Comparison of ENCODE assay signal across 33 cellular contexts in genomic region chr4:177159600-177159999, GRCh38.
"Had no signal": no experiment of that assay in that cellular context is flagged by ENCODE, and none has a peak within 500 bp of the region (broad histone marks: within the 10 kb centered on the region; RNA-seq: fewer than 3 reads in every experiment).

No MANE protein-coding gene starts in this region.

- H3K27me3 Mint-ChIP-seq: activated CD4-positive, alpha-beta memory T cell treated with anti-CD3 and anti-CD28 coated beads, Interleukin-2, amount 10 ng/mL, durations not matched to agents 7 days and 5 days; activated CD8-positive, alpha-beta memory T cell treated with anti-CD3 and anti-CD28 coated beads, Interleukin-2, amount 10 ng/mL, durations not matched to agents 7 days and 5 days; activated naive CD4-positive, alpha-beta T cell treated with anti-CD3 and anti-CD28 coated beads, Interleukin-2, amount 10 ng/mL, durations not matched to agents 7 days and 5 days; activated naive CD8-positive, alpha-beta T cell treated with anti-CD3 and anti-CD28 coated beads, Interleukin-2, amount 50 U/mL, for 24 hours; T-cell; T-helper 17 cell had no signal

- H3K4me3 ChIP-seq: MG63, Peyer's patch, SJSA1 had no signal

- H3K27ac ChIP-seq: Peyer's patch, SJSA1, VCaP had no signal

- ATAC-seq: activated CD8-positive, alpha-beta memory T cell treated with anti-CD3 and anti-CD28 coated beads, Interleukin-2, amount 10 ng/mL, durations not matched to agents 7 days and 5 days; activated naive CD8-positive, alpha-beta T cell treated with anti-CD3 and anti-CD28 coated beads, Interleukin-2, amount 50 U/mL, for 24 hours; PC-3; SK-N-SH treated with all-trans-retinoic acid at 6 μM for 48 hours; T-cell; T-helper 17 cell had no signal

- DNase-seq: activated CD4-positive, alpha-beta memory T cell treated with anti-CD3 and anti-CD28 coated beads, Interleukin-2, amount 10 ng/mL, durations not matched to agents 7 days and 5 days; activated CD4-positive, alpha-beta T cell treated with anti-CD3 and anti-CD28 coated beads for 1 hour; activated CD4-positive, alpha-beta T cell treated with anti-CD3 and anti-CD28 coated beads for 48 hours; activated CD4-positive, CD25-positive, alpha-beta regulatory T cell; activated CD8-positive, alpha-beta memory T cell treated with anti-CD3 and anti-CD28 coated beads for 24 hours; activated CD8-positive, alpha-beta memory T cell treated with anti-CD3 and anti-CD28 coated beads, Interleukin-2, amount 10 ng/mL, durations not matched to agents 7 days and 5 days; activated CD8-positive, alpha-beta memory T cell treated with anti-CD3 and anti-CD28 coated beads, Interleukin-2, amount 50 U/mL, for 48 hours; activated effector memory CD4-positive, alpha-beta T cell treated with Interleukin-2 at 50 U/mL for 16 hours; activated naive CD4-positive, alpha-beta T cell treated with anti-CD3 and anti-CD28 coated beads, Interleukin-2, amount 10 ng/mL, durations not matched to agents 7 days and 5 days; activated naive CD8-positive, alpha-beta T cell treated with anti-CD3 and anti-CD28 coated beads, Interleukin-2, amount 50 U/mL, for 24 hours; activated T-cell treated with anti-CD3 and anti-CD28 coated beads, Interleukin-2, amount 50 U/mL, for 48 hours; anterior cingulate cortex; caudate nucleus; Kasumi-1; MG63; NCI-H1048; NCI-H1105 treated with DMSO at 0.1 percent for 48 hours; NCI-H1436; NCI-H1694; NCI-H1930; NCI-H345; NCI-H524 treated with DMSO at 0.1 percent for 48 hours; PC-3; Peyer's patch; RPMI8226; SHP77 treated with DMSO at 0.1 percent for 48 hours; T-helper 17 cell had no signal

- H3K36me3 ChIP-seq: MG63, Peyer's patch, SJSA1 had no signal

- H3K4me3 Mint-ChIP-seq: activated CD4-positive, alpha-beta memory T cell treated with anti-CD3 and anti-CD28 coated beads, Interleukin-2, amount 10 ng/mL, durations not matched to agents 7 days and 5 days; activated CD8-positive, alpha-beta memory T cell treated with anti-CD3 and anti-CD28 coated beads, Interleukin-2, amount 10 ng/mL, durations not matched to agents 7 days and 5 days; activated naive CD4-positive, alpha-beta T cell treated with anti-CD3 and anti-CD28 coated beads, Interleukin-2, amount 10 ng/mL, durations not matched to agents 7 days and 5 days; activated naive CD8-positive, alpha-beta T cell; activated naive CD8-positive, alpha-beta T cell treated with anti-CD3 and anti-CD28 coated beads, Interleukin-2, amount 50 U/mL, for 24 hours; brain; T-cell; T-helper 17 cell had no signal

- H3K27ac Mint-ChIP-seq: activated CD4-positive, alpha-beta memory T cell treated with anti-CD3 and anti-CD28 coated beads, Interleukin-2, amount 10 ng/mL, durations not matched to agents 7 days and 5 days; activated CD8-positive, alpha-beta memory T cell treated with anti-CD3 and anti-CD28 coated beads, Interleukin-2, amount 10 ng/mL, durations not matched to agents 7 days and 5 days; activated naive CD4-positive, alpha-beta T cell treated with anti-CD3 and anti-CD28 coated beads, Interleukin-2, amount 10 ng/mL, durations not matched to agents 7 days and 5 days; activated naive CD8-positive, alpha-beta T cell; activated naive CD8-positive, alpha-beta T cell treated with anti-CD3 and anti-CD28 coated beads, Interleukin-2, amount 50 U/mL, for 24 hours; brain; T-cell; T-helper 17 cell had no signal

- H3K4me1 ChIP-seq: Peyer's patch, SJSA1 had no signal

- H3K36me3 Mint-ChIP-seq: activated CD8-positive, alpha-beta memory T cell treated with anti-CD3 and anti-CD28 coated beads, Interleukin-2, amount 10 ng/mL, durations not matched to agents 7 days and 5 days; activated naive CD4-positive, alpha-beta T cell treated with anti-CD3 and anti-CD28 coated beads, Interleukin-2, amount 10 ng/mL, durations not matched to agents 7 days and 5 days; activated naive CD8-positive, alpha-beta T cell; brain; T-cell had no signal

- H3K27me3 ChIP-seq: MG63, Peyer's patch, SJSA1 had no signal

- H3K4me1 Mint-ChIP-seq: activated CD4-positive, alpha-beta memory T cell treated with anti-CD3 and anti-CD28 coated beads, Interleukin-2, amount 10 ng/mL, durations not matched to agents 7 days and 5 days; activated CD8-positive, alpha-beta memory T cell treated with anti-CD3 and anti-CD28 coated beads, Interleukin-2, amount 10 ng/mL, durations not matched to agents 7 days and 5 days; activated naive CD4-positive, alpha-beta T cell treated with anti-CD3 and anti-CD28 coated beads, Interleukin-2, amount 10 ng/mL, durations not matched to agents 7 days and 5 days; activated naive CD8-positive, alpha-beta T cell treated with anti-CD3 and anti-CD28 coated beads, Interleukin-2, amount 50 U/mL, for 24 hours; brain; T-cell; T-helper 17 cell had no signal

- H3K9me3 Mint-ChIP-seq: activated CD4-positive, alpha-beta memory T cell treated with anti-CD3 and anti-CD28 coated beads, Interleukin-2, amount 10 ng/mL, durations not matched to agents 7 days and 5 days; activated naive CD4-positive, alpha-beta T cell treated with anti-CD3 and anti-CD28 coated beads, Interleukin-2, amount 10 ng/mL, durations not matched to agents 7 days and 5 days; activated naive CD8-positive, alpha-beta T cell treated with anti-CD3 and anti-CD28 coated beads, Interleukin-2, amount 50 U/mL, for 24 hours; T-cell had no signal

- H3K9me3 ChIP-seq: MG63, Peyer's patch, SJSA1 had no signal
